Comparison of ENCODE assay signal across 8 cellular contexts in the genomic region with DNA sequence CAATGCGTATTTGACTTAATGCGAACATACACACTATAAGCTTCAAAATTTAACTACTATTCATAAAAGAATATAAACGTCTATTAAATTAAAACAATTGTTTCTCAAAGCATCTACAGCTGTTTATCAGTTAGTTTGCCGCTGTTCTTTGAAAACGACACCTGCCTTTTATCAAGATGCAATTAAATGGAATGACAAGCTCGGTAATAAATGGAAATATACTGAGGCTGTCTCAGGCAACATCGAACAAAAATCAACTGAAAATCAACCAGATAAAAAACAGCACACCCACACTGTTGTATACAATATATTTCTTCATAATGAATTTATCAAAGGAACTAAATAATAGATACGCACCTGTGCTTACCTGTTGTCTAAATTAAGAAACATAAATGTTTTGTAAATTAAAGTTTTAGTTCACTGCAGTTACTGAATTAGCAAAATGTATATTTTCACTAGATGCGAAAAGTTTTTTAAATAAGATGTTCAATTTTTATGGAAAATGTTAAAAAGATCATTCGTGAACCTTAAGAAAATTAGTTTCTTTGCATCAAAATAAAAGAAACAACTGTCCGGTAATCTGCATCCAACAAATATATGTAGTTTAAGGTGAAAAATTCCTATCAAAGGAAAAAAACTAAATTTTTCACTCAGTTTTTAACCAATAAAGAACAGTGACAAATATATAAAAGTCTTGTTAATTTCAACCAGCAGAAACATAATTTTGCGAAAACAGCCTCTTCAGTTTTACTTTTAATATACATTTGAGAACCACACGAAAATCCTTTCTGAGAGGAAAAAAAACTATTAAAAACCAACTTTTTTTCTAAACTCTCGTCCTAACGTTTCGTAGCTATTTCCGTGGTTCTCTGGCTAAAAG.
DNase-seq lines count a peak whose midpoint lies in the region; ATAC-seq and TF ChIP-seq lines count a peak whose summit lies in the region.

No MANE protein-coding gene starts in this region.

- H3K27ac Mint-ChIP-seq in activated T-cell treated with anti-CD3 and anti-CD28 coated beads, Interleukin-2, amount 50 U/mL, for 72 hours: no peak overlapping the region
- H3K27ac Mint-ChIP-seq in activated T-helper 2 cell treated with anti-CD3 and anti-CD28 coated beads, Interferon-gamma antibody, Interleukin-2, Interleukin-4, amounts not matched to agents 10 μg/mL and 5 μg/mL and 100 μg/mL, durations not matched to agents 14 hours and 24 hours and 36 hours: peak overlapping the region; percentile 90
- H3K27ac Mint-ChIP-seq in type B pancreatic cell: peak overlapping the region; percentile 90

- no peak for ATAC-seq in activated T-cell treated with anti-CD3 and anti-CD28 coated beads, Interleukin-2, amount 50 U/mL, for 72 hours (replicated peaks in 1 of 2)
- no peak for ATAC-seq in GM19351 (IDR thresholded peaks at IDR 0.05; ENCODE audit: unreplicated experiment)
- no peak for ATAC-seq in GM19328 (IDR thresholded peaks at IDR 0.05; ENCODE audit: unreplicated experiment)

- no peaks in the 10 kb centered on the region for H3K9me3 Mint-ChIP-seq in activated T-cell treated with anti-CD3 and anti-CD28 coated beads, Interleukin-2, amount 50 U/mL, for 72 hours
- H3K9me3 Mint-ChIP-seq in activated T-helper 2 cell treated with anti-CD3 and anti-CD28 coated beads, Interferon-gamma antibody, Interleukin-2, Interleukin-4, amounts not matched to agents 10 μg/mL and 5 μg/mL and 100 μg/mL, durations not matched to agents 14 hours and 24 hours and 36 hours: no peaks in the 10 kb centered on the region
- H3K9me3 Mint-ChIP-seq in type B pancreatic cell: no peaks in the 10 kb centered on the region

- peak overlapping the region; percentile 100 for H3K4me3 Mint-ChIP-seq in activated T-cell treated with anti-CD3 and anti-CD28 coated beads, Interleukin-2, amount 50 U/mL, for 72 hours
- peak overlapping the region; percentile 100 for H3K4me3 Mint-ChIP-seq in activated T-helper 2 cell treated with anti-CD3 and anti-CD28 coated beads, Interferon-gamma antibody, Interleukin-2, Interleukin-4, amounts not matched to agents 10 μg/mL and 5 μg/mL and 100 μg/mL, durations not matched to agents 14 hours and 24 hours and 36 hours (ENCODE audit: low read depth)
- peak overlapping the region; percentile 99 for H3K4me3 Mint-ChIP-seq in type B pancreatic cell

- DNase-seq in activated T-cell treated with anti-CD3 and anti-CD28 coated beads, Interleukin-2, amount 50 U/mL, for 72 hours: no peak
- DNase-seq in activated T-cell treated with anti-CD3 and anti-CD28 coated beads, Interleukin-2, amount 50 U/mL, for 1 hour: no peak
- DNase-seq in activated T-helper 2 cell treated with anti-CD3 and anti-CD28 coated beads, Interferon-gamma antibody, Interleukin-2, Interleukin-4, amounts not matched to agents 10 μg/mL and 5 μg/mL and 100 μg/mL, durations not matched to agents 14 hours and 24 hours and 36 hours (ENCODE audit: low spot score): no peak
- peak; percentile 42 for DNase-seq in left kidney (ENCODE audit: low read depth, low spot score)
- no peak for DNase-seq in type B pancreatic cell (ENCODE audit: extremely low spot score, unreplicated experiment)
- no peak for DNase-seq in H4 (ENCODE audit: low spot score)

- H3K4me1 Mint-ChIP-seq in activated T-cell treated with anti-CD3 and anti-CD28 coated beads, Interleukin-2, amount 50 U/mL, for 72 hours (ENCODE audit: low read depth): peaks cover 61% of the 10 kb centered on the region
- H3K4me1 Mint-ChIP-seq in activated T-helper 2 cell treated with anti-CD3 and anti-CD28 coated beads, Interferon-gamma antibody, Interleukin-2, Interleukin-4, amounts not matched to agents 10 μg/mL and 5 μg/mL and 100 μg/mL, durations not matched to agents 14 hours and 24 hours and 36 hours (ENCODE audit: low read depth): peaks cover 40% of the 10 kb centered on the region
- peaks cover 27% of the 10 kb centered on the region for H3K4me1 Mint-ChIP-seq in type B pancreatic cell (ENCODE audit: unreplicated experiment)

- peaks cover 5% of the 10 kb centered on the region for H3K27me3 Mint-ChIP-seq in activated T-cell treated with anti-CD3 and anti-CD28 coated beads, Interleukin-2, amount 50 U/mL, for 72 hours (ENCODE audit: low read depth)
- H3K27me3 Mint-ChIP-seq in activated T-helper 2 cell treated with anti-CD3 and anti-CD28 coated beads, Interferon-gamma antibody, Interleukin-2, Interleukin-4, amounts not matched to agents 10 μg/mL and 5 μg/mL and 100 μg/mL, durations not matched to agents 14 hours and 24 hours and 36 hours (ENCODE audit: low read depth): no peaks in the 10 kb centered on the region
- peaks cover 3% of the 10 kb centered on the region for H3K27me3 Mint-ChIP-seq in type B pancreatic cell

- intact Hi-C loops in activated T-helper 2 cell treated with anti-CD3 and anti-CD28 coated beads, Interferon-gamma antibody, Interleukin-2, Interleukin-4, amounts not matched to agents 10 μg/mL and 5 μg/mL and 100 μg/mL, durations not matched to agents 14 hours and 24 hours and 36 hours (cut with micrococcal nuclease): loop anchor here (1.0 to 10.0 kb wide), 8 partner anchors 143 to 995 kb away; partner anchors contain the start of gene SPRYD7

- peaks cover 6 to 12% of the 10 kb centered on the region in 2 donors for H3K36me3 Mint-ChIP-seq in activated T-cell treated with anti-CD3 and anti-CD28 coated beads, Interleukin-2, amount 50 U/mL, for 72 hours (ENCODE audit: insufficient read depth in 2 of 2)
- peaks cover 46% of the 10 kb centered on the region for H3K36me3 Mint-ChIP-seq in activated T-helper 2 cell treated with anti-CD3 and anti-CD28 coated beads, Interferon-gamma antibody, Interleukin-2, Interleukin-4, amounts not matched to agents 10 μg/mL and 5 μg/mL and 100 μg/mL, durations not matched to agents 14 hours and 24 hours and 36 hours (ENCODE audit: low read depth)
- peaks cover 3% of the 10 kb centered on the region for H3K36me3 Mint-ChIP-seq in type B pancreatic cell

- TF ChIP-seq CTCF in type B pancreatic cell (conservative IDR thresholded peaks at IDR 0.05): no peak
